Comparison of ENCODE assay signal across 8 cellular contexts in genomic region chr15:38176155-38176554, GRCh38.
DNase-seq lines count a peak whose midpoint lies in the region; ATAC-seq lines count a peak whose summit lies in the region.

No MANE protein-coding gene starts in this region.

- peak; percentile 45 for DNase-seq in ACHN
- peak; percentile 36 for DNase-seq in amniotic stem cell (lab: John Stamatoyannopoulos, UW)
- DNase-seq in NCI-H1930 (lab: John Stamatoyannopoulos, UW): no peak
- no peak for DNase-seq in MV-4-11 (lab: John Stamatoyannopoulos, UW)
- DNase-seq in cerebellum (ENCODE audit: low spot score): no peak
- no peak for DNase-seq in germinal center (ENCODE audit: low spot score)

- in situ Hi-C loops in ACHN (cut with HindIII; ENCODE audit: low pct_ligation_motif_present, low pct_unique_long_range_greater_than_20kb, low sequenced_read_pairs): no loop called here

- ATAC-seq in GM19328 (IDR thresholded peaks at IDR 0.05; ENCODE audit: unreplicated experiment): peak; percentile 64
- ATAC-seq in HG03095 (IDR thresholded peaks at IDR 0.05; ENCODE audit: unreplicated experiment): peak; percentile 90

Comparison
In these comparisons a context has a peak if more than half of its experiments do, and no peak if none do; other contexts are left out.
1. DNase-seq: peak in ACHN (single experiment) and amniotic stem cell (single experiment); none in NCI-H1930 (0 of 2), MV-4-11 (single experiment), cerebellum (single experiment) and germinal center (single experiment).